Comparison of ENCODE assay signal across 36 cellular contexts in genomic region chr4:62414563-62414962, GRCh38.
"Had no signal": no experiment of that assay in that cellular context is flagged by ENCODE, and none has a peak within 500 bp of the region (broad histone marks: within the 10 kb centered on the region; RNA-seq: fewer than 3 reads in every experiment).

No MANE protein-coding gene starts in this region.

- H3K9me3 ChIP-seq: MG63 had no signal

- H3K4me3 ChIP-seq: MG63 had no signal

- H3K27me3 ChIP-seq: MG63 had no signal

- H3K36me3 ChIP-seq: MG63 had no signal

- DNase-seq: Karpas-422, Kasumi-1, MG63, MM.1S, MV-4-11, NCI-H1048, NCI-H1092, NCI-H1092 treated with DMSO at 0.1 percent for 48 hours, NCI-H1105, NCI-H1105 treated with DMSO at 0.1 percent for 48 hours, NCI-H1417, NCI-H1417 treated with DMSO at 0.1 percent for 48 hours, NCI-H1436, NCI-H1436 treated with DMSO at 0.1 percent for 48 hours, NCI-H146, NCI-H1694, NCI-H1694 treated with DMSO at 0.1 percent for 48 hours, NCI-H187, NCI-H187 treated with DMSO at 0.1 percent for 48 hours, NCI-H1930, NCI-H2029, NCI-H2029 treated with DMSO at 0.1 percent for 48 hours, NCI-H2081, NCI-H2081 treated with DMSO at 0.1 percent for 48 hours, NCI-H2107, NCI-H2171, NCI-H2171 treated with DMSO at 0.1 percent for 48 hours, NCI-H2227 treated with DMSO at 0.1 percent for 48 hours, NCI-H226, NCI-H345, NCI-H446, NCI-H446 treated with DMSO at 0.1 percent for 48 hours, NCI-H510A, NCI-H524, NCI-H524 treated with DMSO at 0.1 percent for 48 hours, NCI-H526 had no signal
